ENCODE assay signal across 1 cellular context in the genomic region with DNA sequence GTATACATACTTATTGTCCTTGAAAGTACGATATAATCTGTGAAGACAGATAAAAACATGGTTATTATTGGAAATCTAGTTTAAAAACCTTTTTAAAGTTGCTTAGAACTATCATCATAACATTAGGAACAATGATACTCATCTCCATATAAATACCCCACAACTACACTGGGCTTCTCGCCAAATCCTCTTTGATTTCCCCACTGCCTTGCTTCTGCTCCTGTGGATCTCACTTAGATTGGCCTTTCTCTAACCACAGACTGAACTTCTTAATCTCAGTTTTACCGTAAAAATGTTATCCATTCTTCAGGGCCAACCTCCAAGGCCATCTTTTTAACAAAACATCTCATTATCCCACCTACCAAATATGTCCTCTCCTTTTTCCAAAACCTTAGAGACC.
TF ChIP-seq lines count a peak whose summit lies in the region.

No MANE protein-coding gene starts in this region.

TF ChIP-seq in IMR-90, 13 proteins besides CTCF, POLR2A, EP300 and RAD21 (continued from another document):
- TF ChIP-seq, protein P1, sequence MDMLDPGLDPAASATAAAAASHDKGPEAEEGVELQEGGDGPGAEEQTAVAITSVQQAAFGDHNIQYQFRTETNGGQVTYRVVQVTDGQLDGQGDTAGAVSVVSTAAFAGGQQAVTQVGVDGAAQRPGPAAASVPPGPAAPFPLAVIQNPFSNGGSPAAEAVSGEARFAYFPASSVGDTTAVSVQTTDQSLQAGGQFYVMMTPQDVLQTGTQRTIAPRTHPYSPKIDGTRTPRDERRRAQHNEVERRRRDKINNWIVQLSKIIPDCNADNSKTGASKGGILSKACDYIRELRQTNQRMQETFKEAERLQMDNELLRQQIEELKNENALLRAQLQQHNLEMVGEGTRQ (IDR thresholded peaks at IDR 0.05; ENCODE audit: low read depth, low read length), result no peak
- no peak for TF ChIP-seq MAFK (IDR thresholded peaks at IDR 0.05; ENCODE audit: low read depth, low read length)
- TF ChIP-seq CEBPB (IDR thresholded peaks at IDR 0.05; ENCODE audit: low read depth, low read length), result no peak
- no peak for TF ChIP-seq FOS (IDR thresholded peaks at IDR 0.05; ENCODE audit: low read depth, low read length)
- TF ChIP-seq ELK1 (IDR thresholded peaks at IDR 0.05; ENCODE audit: borderline replicate concordance, low read depth, low read length), result no peak
- no peak for TF ChIP-seq SMC3 (IDR thresholded peaks at IDR 0.05; ENCODE audit: low read depth, low read length)
